ENCODE assay signal across 19 cellular contexts in genomic region chr5:124795829-124796228, GRCh38. TPM values are rescaled to one million over a fixed set of nuclear protein-coding genes. Genes with fewer than 3 reads are reported as not detected.
DNase-seq lines count a peak whose midpoint lies in the region; ATAC-seq, FAIRE-seq and TF ChIP-seq lines count a peak whose summit lies in the region.
"Had no signal": no experiment of that assay in that cellular context is flagged by ENCODE, and none has a peak within 500 bp of the region (broad histone marks: within the 10 kb centered on the region; RNA-seq: fewer than 3 reads in every experiment).

No MANE protein-coding gene starts in this region.

- no peak for DNase-seq in GM12892 (ENCODE audit: insufficient read length)
- DNase-seq in stimulated activated naive B cell treated with anti-CD40 and anti-IgM and Interleukin-4, amounts not matched to agents 10 μg/mL and 1 μg/mL and 100 μg/mL, for 72 hours = no peak
- DNase-seq in progenitor cell of endocrine pancreas (ENCODE audit: low spot score, unreplicated experiment) = no peak
- DNase-seq in RCC 7860 (ENCODE audit: low spot score) = no peak
- DNase-seq in mammary epithelial cell = no peak
- DNase-seq: DMS 273 treated with DMSO at 0.1 percent for 48 hours, GM23248, NCI-H1417, NCI-H187 treated with DMSO at 0.1 percent for 48 hours, NCI-H345, NCI-H526, SJCRH30 had no signal

- in situ Hi-C loops in mammary epithelial cell (cut with MboI; ENCODE audit: low sequenced_read_pairs in 2 of 2) = no loop called here

- no peak overlapping the region for H3K4me2 ChIP-seq in mammary epithelial cell (ENCODE audit: insufficient read depth, low read depth, low read length)

- no peaks in the 10 kb centered on the region for H4K20me1 ChIP-seq in mammary epithelial cell (ENCODE audit: insufficient read depth, low read length)

- no peaks in the 10 kb centered on the region for H3K27me3 ChIP-seq in mammary epithelial cell (ENCODE audit: insufficient read depth, low read length)
- H3K27me3 ChIP-seq: SJCRH30 had no signal

- 91% methylated on average over 4 of the region's 4 CpGs for WGBS in mammary epithelial cell (ENCODE audit: low coverage, missing lambda C conversion rate)

- H3K27me3 Mint-ChIP-seq in stimulated activated naive B cell treated with anti-CD40 and anti-IgM and Interleukin-4, amounts not matched to agents 10 μg/mL and 1 μg/mL and 100 μg/mL, for 72 hours = no peaks in the 10 kb centered on the region
- no peaks in the 10 kb centered on the region for H3K27me3 Mint-ChIP-seq in progenitor cell of endocrine pancreas

- H3K79me2 ChIP-seq in mammary epithelial cell (ENCODE audit: insufficient read depth, low read length) = no peaks in the 10 kb centered on the region

- H2AFZ ChIP-seq in mammary epithelial cell (ENCODE audit: low read depth, low read length) = no peak overlapping the region
- H2AFZ ChIP-seq: GM23248 had no signal

- ATAC-seq in GM21529 (IDR thresholded peaks at IDR 0.05; ENCODE audit: unreplicated experiment) (peak; percentile 33), HG03432 (IDR thresholded peaks at IDR 0.05; ENCODE audit: unreplicated experiment) (peak; percentile 43)
- ATAC-seq in stimulated activated naive B cell treated with anti-CD40 and anti-IgM and Interleukin-4, amounts not matched to agents 10 μg/mL and 1 μg/mL and 100 μg/mL, for 72 hours (replicated peaks) = peak; percentile 43 to 54
- ATAC-seq: HCT116 had no signal

- dilution Hi-C loops in mammary epithelial cell (cut with HindIII; ENCODE audit: low sequenced_read_pairs) = no loop called here

- H3K9me3 Mint-ChIP-seq in stimulated activated naive B cell treated with anti-CD40 and anti-IgM and Interleukin-4, amounts not matched to agents 10 μg/mL and 1 μg/mL and 100 μg/mL, for 72 hours = no peaks in the 10 kb centered on the region
- peaks cover 3% of the 10 kb centered on the region for H3K9me3 Mint-ChIP-seq in progenitor cell of endocrine pancreas (ENCODE audit: low read depth)

- peaks cover 6% of the 10 kb centered on the region for H3K4me1 ChIP-seq in mammary epithelial cell (ENCODE audit: insufficient read depth, low read length)

- H3K27ac ChIP-seq in mammary epithelial cell (ENCODE audit: insufficient read depth, low read depth, low read length) = no peak overlapping the region
- H3K27ac ChIP-seq: C4-2B, GM23248, RWPE1, SJCRH30 had no signal

- H3K4me1 Mint-ChIP-seq in stimulated activated naive B cell treated with anti-CD40 and anti-IgM and Interleukin-4, amounts not matched to agents 10 μg/mL and 1 μg/mL and 100 μg/mL, for 72 hours = peaks cover 5 to 7% of the 10 kb centered on the region in 2 donors
- H3K4me1 Mint-ChIP-seq in progenitor cell of endocrine pancreas (ENCODE audit: low read depth) = peaks cover 17% of the 10 kb centered on the region

- no peak overlapping the region for H3K9ac ChIP-seq in mammary epithelial cell (ENCODE audit: insufficient read depth, low read length)
- H3K9ac ChIP-seq: GM23248 had no signal

- no peak overlapping the region for H3K4me3 Mint-ChIP-seq in stimulated activated naive B cell treated with anti-CD40 and anti-IgM and Interleukin-4, amounts not matched to agents 10 μg/mL and 1 μg/mL and 100 μg/mL, for 72 hours
- H3K4me3 Mint-ChIP-seq in progenitor cell of endocrine pancreas (ENCODE audit: low read depth) = no peak overlapping the region

- H3K27ac Mint-ChIP-seq in stimulated activated naive B cell treated with anti-CD40 and anti-IgM and Interleukin-4, amounts not matched to agents 10 μg/mL and 1 μg/mL and 100 μg/mL, for 72 hours = no peak overlapping the region
- H3K27ac Mint-ChIP-seq in progenitor cell of endocrine pancreas = no peak overlapping the region

- intact Hi-C loops in mammary epithelial cell (cut with micrococcal nuclease) = no loop called here

- TF ChIP-seq POLR2A in GM12892 (IDR thresholded peaks at IDR 0.05; ENCODE audit: low read depth, low read length) = no peak

- TF ChIP-seq CTCF in progenitor cell of endocrine pancreas (IDR thresholded peaks at IDR 0.05; ENCODE audit: unreplicated experiment) (no peak), mammary epithelial cell (conservative IDR thresholded peaks at IDR 0.05 in 1 of 2, IDR thresholded peaks at IDR 0.05 in 1 of 2; ENCODE audit: extremely low read depth in 1 of 2, insufficient read depth in 1 of 2, low read depth in 1 of 2, low read length in 2 of 2) (no peak)

- CTCF ChIA-PET in mammary epithelial cell (lab: Charles Lee; ENCODE audit: low non-redundant PET) = no interaction called here

- FAIRE-seq in GM12892 (lab: Jason Lieb, UNC) (peak; percentile 83), RCC 7860 (lab: Jason Lieb, UNC) (no peak)
- FAIRE-seq: GM18507 had no signal

- no peak overlapping the region for H3K4me3 ChIP-seq in mammary epithelial cell (replicated peaks in 1 of 3; ENCODE audit: insufficient read depth in 1 of 3, low read depth in 2 of 3, low read length in 3 of 3)
- H3K4me3 ChIP-seq: GM23248, SJCRH30 had no signal

- BruUV-seq in mammary epithelial cell (replicated peaks; lab: Mats Ljungman, UMichigan) = no TSS peak

- no peaks in the 10 kb centered on the region for H3K36me3 Mint-ChIP-seq in stimulated activated naive B cell treated with anti-CD40 and anti-IgM and Interleukin-4, amounts not matched to agents 10 μg/mL and 1 μg/mL and 100 μg/mL, for 72 hours
- no peaks in the 10 kb centered on the region for H3K36me3 Mint-ChIP-seq in progenitor cell of endocrine pancreas (ENCODE audit: insufficient read depth)

- no peaks in the 10 kb centered on the region for H3K36me3 ChIP-seq in mammary epithelial cell (ENCODE audit: insufficient read depth, low read length)
- H3K36me3 ChIP-seq: SJCRH30 had no signal

- no peaks in the 10 kb centered on the region for H3K9me3 ChIP-seq in mammary epithelial cell (replicated peaks; ENCODE audit: insufficient read depth, low read length)
- H3K9me3 ChIP-seq: SJCRH30 had no signal

RNA-seq across cellular contexts. Expression of gene ZNF608, which starts 49.4 kb away (rescaled TPM):
- polyA plus RNA-seq in GM12892 (2012; ENCODE audit: missing spikeins) = 12.9 TPM
- 134 and 148 TPM in 2 replicates for total RNA-seq in progenitor cell of endocrine pancreas
- total RNA-seq in mammary epithelial cell = 10 to 100 TPM in 1 of 2 donors, 1 to 10 TPM in 1; 7.0 to 20.0 TPM
- 4.4 TPM for polyA plus RNA-seq in mammary epithelial cell
- polyA minus RNA-seq in mammary epithelial cell = 5.8 TPM
- total RNA-seq: T-helper 2 cell treated with Interferon-gamma antibody and Interleukin-4, amounts not matched to agents 100 ng/mL and 5 ng/mL, for 36 hours had no signal
